Comparison of ENCODE assay signal across 1 cellular context in the genomic region with DNA sequence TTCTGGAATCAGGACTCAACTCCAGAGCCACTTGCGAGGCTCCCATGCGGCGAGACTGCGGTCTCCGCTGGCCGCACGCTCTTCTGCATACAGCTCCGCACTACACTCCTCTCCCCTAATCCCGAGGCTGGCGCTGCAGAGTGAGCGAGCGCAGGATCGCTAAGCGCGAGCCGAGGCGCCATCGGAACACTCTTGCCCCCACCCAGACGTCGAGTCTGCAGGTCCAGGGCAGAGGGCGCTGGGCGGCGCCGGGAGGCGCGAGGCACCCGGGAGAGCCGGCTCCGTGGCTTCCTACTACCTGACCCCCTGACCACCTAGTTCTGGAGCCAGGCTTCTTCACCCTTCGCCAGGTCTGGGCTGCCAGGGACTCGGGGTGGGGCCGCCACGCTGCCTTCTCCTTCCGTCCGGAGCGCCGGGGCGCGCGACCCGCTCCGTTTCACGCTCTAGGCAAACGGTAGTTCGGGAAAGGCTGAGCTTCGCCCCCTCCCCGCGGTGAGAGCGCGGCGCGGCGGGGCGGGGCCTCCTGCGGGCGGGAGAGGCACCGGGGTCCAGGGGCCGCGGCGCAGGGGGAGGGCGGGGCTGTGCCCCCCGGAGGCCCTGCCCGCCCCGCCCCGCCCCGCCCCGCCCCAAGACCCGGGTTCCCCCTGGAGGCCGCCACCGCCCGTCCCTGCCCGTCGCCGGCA.
TF ChIP-seq lines count a peak whose summit lies in the region.

No MANE protein-coding gene starts in this region.

TF ChIP-seq in K562, 482 proteins besides CTCF, POLR2A, EP300 and RAD21 (continued from another document and continues in another):
- TF ChIP-seq, protein P1, sequence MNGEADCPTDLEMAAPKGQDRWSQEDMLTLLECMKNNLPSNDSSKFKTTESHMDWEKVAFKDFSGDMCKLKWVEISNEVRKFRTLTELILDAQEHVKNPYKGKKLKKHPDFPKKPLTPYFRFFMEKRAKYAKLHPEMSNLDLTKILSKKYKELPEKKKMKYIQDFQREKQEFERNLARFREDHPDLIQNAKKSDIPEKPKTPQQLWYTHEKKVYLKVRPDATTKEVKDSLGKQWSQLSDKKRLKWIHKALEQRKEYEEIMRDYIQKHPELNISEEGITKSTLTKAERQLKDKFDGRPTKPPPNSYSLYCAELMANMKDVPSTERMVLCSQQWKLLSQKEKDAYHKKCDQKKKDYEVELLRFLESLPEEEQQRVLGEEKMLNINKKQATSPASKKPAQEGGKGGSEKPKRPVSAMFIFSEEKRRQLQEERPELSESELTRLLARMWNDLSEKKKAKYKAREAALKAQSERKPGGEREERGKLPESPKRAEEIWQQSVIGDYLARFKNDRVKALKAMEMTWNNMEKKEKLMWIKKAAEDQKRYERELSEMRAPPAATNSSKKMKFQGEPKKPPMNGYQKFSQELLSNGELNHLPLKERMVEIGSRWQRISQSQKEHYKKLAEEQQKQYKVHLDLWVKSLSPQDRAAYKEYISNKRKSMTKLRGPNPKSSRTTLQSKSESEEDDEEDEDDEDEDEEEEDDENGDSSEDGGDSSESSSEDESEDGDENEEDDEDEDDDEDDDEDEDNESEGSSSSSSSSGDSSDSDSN (IDR thresholded peaks at IDR 0.05; ENCODE audit: borderline replicate concordance in 1 of 2, low read depth in 2 of 2, low read length in 2 of 2) = peak; percentile 74 to 87; a peak in 3 of 4 replicates
- TF ChIP-seq PCBP2 (IDR thresholded peaks at IDR 0.05; ENCODE audit: low read depth, low read length, poor library complexity, severe bottlenecking) (no peak), ATF7 (IDR thresholded peaks at IDR 0.05) (peak; percentile 68), TARDBP (IDR thresholded peaks at IDR 0.05) (peak; percentile 80; the same call in 1 of the 2 replicates), CREB3L1 (IDR thresholded peaks at IDR 0.05; ENCODE audit: borderline replicate concordance, low read depth) (peak; percentile 64; the same call in 1 of the 2 replicates), ILK (tag; IDR thresholded peaks at IDR 0.05; ENCODE audit: borderline replicate concordance, low read depth) (no peak), ZNF586 (CRISPR knock-in tag; conservative IDR thresholded peaks at IDR 0.05) (0 out of 2 replicates have a peak, but pooled peaks have one; percentile 19), IRF1 (CRISPR knock-in tag; IDR thresholded peaks at IDR 0.05; ENCODE audit: borderline replicate concordance) (no peak), HLTF (IDR thresholded peaks at IDR 0.05) (peak; percentile 81; the same call in 1 of the 2 replicates), CCNT2 (IDR thresholded peaks at IDR 0.05; ENCODE audit: borderline replicate concordance, extremely low read depth, insufficient read length, low read depth, low read length) (peak; percentile 76), CBFB (CRISPR knock-in tag; IDR thresholded peaks at IDR 0.05) (no peak), NR1H2 (CRISPR knock-in tag; IDR thresholded peaks at IDR 0.05) (peak; percentile 66; the same call in 1 of the 2 replicates), JUNB (CRISPR knock-in tag; conservative IDR thresholded peaks at IDR 0.05) (peak; percentile 66; the same call in 1 of the 2 replicates), ZBTB17 (CRISPR knock-in tag; IDR thresholded peaks at IDR 0.05) (peak; percentile 98), ZNF644 (tag; IDR thresholded peaks at IDR 0.05; ENCODE audit: low read depth) (peak; percentile 30; the same call in 1 of the 2 replicates), HCFC1 (IDR thresholded peaks at IDR 0.05; ENCODE audit: low read depth, low read length) (peak; percentile 57), ZNF561 (CRISPR knock-in tag; conservative IDR thresholded peaks at IDR 0.05) (0 out of 2 replicates have a peak, but pooled peaks have one; percentile 61), TCF7L2 (IDR thresholded peaks at IDR 0.05; ENCODE audit: low read depth, low read length) (no peak), TAF7 (tag; IDR thresholded peaks at IDR 0.05) (0 out of 2 replicates have a peak, but pooled peaks have one; percentile 44), NR3C1 (CRISPR knock-in tag; IDR thresholded peaks at IDR 0.05) (0 out of 2 replicates have a peak, but pooled peaks have one; percentile 42), ZNF584 (CRISPR knock-in tag; IDR thresholded peaks at IDR 0.05; ENCODE audit: low read depth) (0 out of 2 replicates have a peak, but pooled peaks have one; percentile 44), MNT (conservative IDR thresholded peaks at IDR 0.05) (peak; percentile 38 to 55; a peak in 2 of 4 replicates), GMEB1 (CRISPR knock-in tag; IDR thresholded peaks at IDR 0.05) (peak; percentile 64), PHF8 (IDR thresholded peaks at IDR 0.05; ENCODE audit: borderline replicate concordance, low read length) (peak; percentile 86), ZNF324 (CRISPR knock-in tag; IDR thresholded peaks at IDR 0.05) (0 out of 2 replicates have a peak, but pooled peaks have one; percentile 38), RNF2 (IDR thresholded peaks at IDR 0.05) (peak; percentile 41; the same call in 1 of the 2 replicates), SMAD3 (CRISPR knock-in tag; conservative IDR thresholded peaks at IDR 0.05) (peak; percentile 76; the same call in 1 of the 2 replicates), PHF21A (IDR thresholded peaks at IDR 0.05; ENCODE audit: borderline replicate concordance, low read depth) (0 out of 2 replicates have a peak, but pooled peaks have one; percentile 45), EWSR1 (IDR thresholded peaks at IDR 0.05; ENCODE audit: borderline replicate concordance, low read depth, partially characterized antibody) (no peak), ZBTB1 (CRISPR knock-in tag; IDR thresholded peaks at IDR 0.05; ENCODE audit: borderline replicate concordance, low read depth) (peak; percentile 82), ZKSCAN8 (CRISPR knock-in tag; IDR thresholded peaks at IDR 0.05) (peak; percentile 21; the same call in 1 of the 2 replicates), ZFP36 (IDR thresholded peaks at IDR 0.05; ENCODE audit: low read depth, low read length, partially characterized antibody) (no peak), ZNF668 (CRISPR knock-in tag; IDR thresholded peaks at IDR 0.05) (peak; percentile 71; the same call in 1 of the 2 replicates), E2F6 (IDR thresholded peaks at IDR 0.05; ENCODE audit: borderline replicate concordance in 1 of 2, extremely low read depth in 1 of 2, insufficient read depth in 1 of 2, insufficient read length in 1 of 2, low read depth in 1 of 2, low read length in 1 of 2, poor library complexity in 1 of 2, severe bottlenecking in 1 of 2) (peak; percentile 66 to 87), ELF4 (CRISPR knock-in tag; IDR thresholded peaks at IDR 0.05) (peak; percentile 39; the same call in 1 of the 2 replicates), ZNF75A (CRISPR knock-in tag; IDR thresholded peaks at IDR 0.05) (peak; percentile 63; the same call in 1 of the 2 replicates), HINFP (tag; conservative IDR thresholded peaks at IDR 0.05; ENCODE audit: low read depth) (no peak), POLR2B (IDR thresholded peaks at IDR 0.05; ENCODE audit: low read depth, partially characterized antibody) (peak; percentile 92), ZNF583 (CRISPR knock-in tag; IDR thresholded peaks at IDR 0.05) (peak; percentile 84), ESRRB (CRISPR knock-in tag; IDR thresholded peaks at IDR 0.05; ENCODE audit: borderline replicate concordance) (no peak), ZFP1 (CRISPR knock-in tag; IDR thresholded peaks at IDR 0.05) (peak; percentile 69; the same call in 1 of the 2 replicates)
- TF ChIP-seq, protein P2, sequence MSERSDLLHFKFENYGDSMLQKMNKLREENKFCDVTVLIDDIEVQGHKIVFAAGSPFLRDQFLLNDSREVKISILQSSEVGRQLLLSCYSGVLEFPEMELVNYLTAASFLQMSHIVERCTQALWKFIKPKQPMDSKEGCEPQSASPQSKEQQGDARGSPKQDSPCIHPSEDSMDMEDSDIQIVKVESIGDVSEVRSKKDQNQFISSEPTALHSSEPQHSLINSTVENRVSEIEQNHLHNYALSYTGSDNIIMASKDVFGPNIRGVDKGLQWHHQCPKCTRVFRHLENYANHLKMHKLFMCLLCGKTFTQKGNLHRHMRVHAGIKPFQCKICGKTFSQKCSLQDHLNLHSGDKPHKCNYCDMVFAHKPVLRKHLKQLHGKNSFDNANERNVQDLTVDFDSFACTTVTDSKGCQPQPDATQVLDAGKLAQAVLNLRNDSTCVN (CRISPR knock-in tag; IDR thresholded peaks at IDR 0.05) = peak; percentile 88; the same call in 1 of the 2 replicates
- TF ChIP-seq, protein P3, sequence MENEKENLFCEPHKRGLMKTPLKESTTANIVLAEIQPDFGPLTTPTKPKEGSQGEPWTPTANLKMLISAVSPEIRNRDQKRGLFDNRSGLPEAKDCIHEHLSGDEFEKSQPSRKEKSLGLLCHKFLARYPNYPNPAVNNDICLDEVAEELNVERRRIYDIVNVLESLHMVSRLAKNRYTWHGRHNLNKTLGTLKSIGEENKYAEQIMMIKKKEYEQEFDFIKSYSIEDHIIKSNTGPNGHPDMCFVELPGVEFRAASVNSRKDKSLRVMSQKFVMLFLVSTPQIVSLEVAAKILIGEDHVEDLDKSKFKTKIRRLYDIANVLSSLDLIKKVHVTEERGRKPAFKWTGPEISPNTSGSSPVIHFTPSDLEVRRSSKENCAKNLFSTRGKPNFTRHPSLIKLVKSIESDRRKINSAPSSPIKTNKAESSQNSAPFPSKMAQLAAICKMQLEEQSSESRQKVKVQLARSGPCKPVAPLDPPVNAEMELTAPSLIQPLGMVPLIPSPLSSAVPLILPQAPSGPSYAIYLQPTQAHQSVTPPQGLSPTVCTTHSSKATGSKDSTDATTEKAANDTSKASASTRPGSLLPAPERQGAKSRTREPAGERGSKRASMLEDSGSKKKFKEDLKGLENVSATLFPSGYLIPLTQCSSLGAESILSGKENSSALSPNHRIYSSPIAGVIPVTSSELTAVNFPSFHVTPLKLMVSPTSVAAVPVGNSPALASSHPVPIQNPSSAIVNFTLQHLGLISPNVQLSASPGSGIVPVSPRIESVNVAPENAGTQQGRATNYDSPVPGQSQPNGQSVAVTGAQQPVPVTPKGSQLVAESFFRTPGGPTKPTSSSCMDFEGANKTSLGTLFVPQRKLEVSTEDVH (IDR thresholded peaks at IDR 0.05; ENCODE audit: low read depth, partially characterized antibody) = peak; percentile 20
- TF ChIP-seq, protein P4, sequence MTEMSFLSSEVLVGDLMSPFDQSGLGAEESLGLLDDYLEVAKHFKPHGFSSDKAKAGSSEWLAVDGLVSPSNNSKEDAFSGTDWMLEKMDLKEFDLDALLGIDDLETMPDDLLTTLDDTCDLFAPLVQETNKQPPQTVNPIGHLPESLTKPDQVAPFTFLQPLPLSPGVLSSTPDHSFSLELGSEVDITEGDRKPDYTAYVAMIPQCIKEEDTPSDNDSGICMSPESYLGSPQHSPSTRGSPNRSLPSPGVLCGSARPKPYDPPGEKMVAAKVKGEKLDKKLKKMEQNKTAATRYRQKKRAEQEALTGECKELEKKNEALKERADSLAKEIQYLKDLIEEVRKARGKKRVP (CRISPR knock-in tag; IDR thresholded peaks at IDR 0.05) = peak; percentile 74; the same call in 1 of the 2 replicates
